Comparison of ENCODE assay signal across 9 cellular contexts in genomic region chr4:146132445-146132844, GRCh38. TPM values are rescaled to one million over a fixed set of nuclear protein-coding genes. Genes with fewer than 3 reads are reported as not detected.
DNase-seq lines count a peak whose midpoint lies in the region; ATAC-seq and TF ChIP-seq lines count a peak whose summit lies in the region.
"Had no signal": no experiment of that assay in that cellular context is flagged by ENCODE, and none has a peak within 500 bp of the region (broad histone marks: within the 10 kb centered on the region; RNA-seq: fewer than 3 reads in every experiment).

No MANE protein-coding gene starts in this region.

- peak; percentile 90 for ATAC-seq in GM19328 (IDR thresholded peaks at IDR 0.05; ENCODE audit: unreplicated experiment)
- peak; percentile 99 for ATAC-seq in HG03060 (IDR thresholded peaks at IDR 0.05; ENCODE audit: low read depth, unreplicated experiment)

- no peaks in the 10 kb centered on the region for H3K36me3 ChIP-seq in GM06990 (ENCODE audit: control insufficient read depth, insufficient read depth, low read length)
- no peaks in the 10 kb centered on the region for H3K36me3 ChIP-seq in uterus

- no peaks in the 10 kb centered on the region for H3K27me3 ChIP-seq in GM06990 (replicated peaks; ENCODE audit: control insufficient read depth, insufficient read depth, low read length)
- H3K27me3 ChIP-seq in uterus = no peaks in the 10 kb centered on the region

- H3K4me3 ChIP-seq in GM06990 (replicated peaks; ENCODE audit: low read depth, low read length) (no peak overlapping the region), uterus (no peak overlapping the region)

- intact Hi-C loops in uterus (cut with DNase I; ENCODE audit: low total_unique reads) = no loop called here

- no peak overlapping the region for H3K27ac ChIP-seq in uterus

- no peaks in the 10 kb centered on the region for H3K9me3 ChIP-seq in uterus

- TF ChIP-seq CTCF in GM06990 (IDR thresholded peaks at IDR 0.05; ENCODE audit: insufficient read depth, low read length, poor library complexity, severe bottlenecking) (no peak), uterus (IDR thresholded peaks at IDR 0.05) (no peak)

- peak; percentile 56 for DNase-seq in GM06990 (ENCODE audit: extremely low read depth, insufficient read length)
- DNase-seq in activated T-helper 9 cell treated with anti-CD3 and anti-CD28 coated beads, Interleukin-2, amount 50 U/mL, for 16 hours (ENCODE audit: low read depth) = peak; percentile 10
- DNase-seq in NCI-H1436 treated with DMSO at 0.1 percent for 48 hours (lab: John Stamatoyannopoulos, UW) = no peak
- no peak for DNase-seq in uterus
- no peak for DNase-seq in NCI-H1694 (lab: John Stamatoyannopoulos, UW)
- DNase-seq in ureter (ENCODE audit: low spot score) = no peak
- DNase-seq: NCI-H1048 had no signal

- no peak for TF ChIP-seq POLR2A in uterus (IDR thresholded peaks at IDR 0.05)

- no peaks in the 10 kb centered on the region for H3K4me1 ChIP-seq in uterus

RNA-seq across cellular contexts. Expression of gene LSM6, which starts 43.1 kb away (rescaled TPM):
- total RNA-seq in uterus (10 to 100 TPM in 3 of 4 donors, 1 to 10 TPM in 1; 8.7 to 56.8 (median 31.2) TPM), ureter (32.5 TPM)

Comparison
In these comparisons a context has a peak if more than half of its experiments do, and no peak if none do; other contexts are left out.
1. DNase-seq: peak in GM06990 (single experiment) and activated T-helper 9 cell treated with anti-CD3 and anti-CD28 coated beads, Interleukin-2, amount 50 U/mL, for 16 hours (single experiment); none in NCI-H1436 treated with DMSO at 0.1 percent for 48 hours (single experiment), uterus (0 of 2), NCI-H1694 (single experiment) and ureter (single experiment).